In the genomic region with DNA sequence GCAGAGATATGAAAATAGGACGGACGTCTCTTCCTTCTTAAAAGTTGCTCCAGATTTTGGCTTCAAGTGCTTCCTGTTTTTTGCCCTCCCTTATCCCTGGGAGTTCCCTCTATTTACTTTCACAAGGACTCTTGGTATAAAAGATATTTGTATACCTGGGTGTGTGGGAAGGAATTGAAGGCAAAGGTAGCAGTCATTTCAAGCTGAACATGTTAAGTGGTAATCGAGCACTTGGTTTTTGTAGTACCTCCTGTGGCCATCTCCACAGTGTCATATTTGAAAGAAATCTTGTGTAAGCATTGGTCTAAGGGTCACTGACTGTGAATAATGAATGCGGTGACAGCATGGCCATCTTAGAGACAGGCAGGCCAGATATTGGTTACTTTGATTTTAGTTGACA, we compare ENCODE assay signal across 20 cellular contexts.
"Had no signal": no experiment of that assay in that cellular context is flagged by ENCODE, and none has a peak within 500 bp of the region (broad histone marks: within the 10 kb centered on the region; RNA-seq: fewer than 3 reads in every experiment).

No MANE protein-coding gene starts in this region.

- ATAC-seq: activated CD8-positive, alpha-beta memory T cell treated with anti-CD3 and anti-CD28 coated beads, Interleukin-2, amount 10 ng/mL, durations not matched to agents 7 days and 5 days; gastroesophageal sphincter; heart left ventricle; left ventricle myocardium superior; natural killer cell; WTC11 had no signal

- H3K27ac ChIP-seq: esophagus muscularis mucosa, gastroesophageal sphincter, heart left ventricle, neutrophil, tibial nerve had no signal

- DNase-seq: activated CD4-positive, alpha-beta memory T cell treated with anti-CD3 and anti-CD28 coated beads, Interleukin-2, amount 10 ng/mL, durations not matched to agents 7 days and 5 days; activated CD4-positive, alpha-beta T cell treated with anti-CD3 and anti-CD28 coated beads for 48 hours; activated CD8-positive, alpha-beta memory T cell treated with anti-CD3 and anti-CD28 coated beads, Interleukin-2, amount 10 ng/mL, durations not matched to agents 7 days and 5 days; activated naive CD4-positive, alpha-beta T cell; activated naive CD8-positive, alpha-beta T cell treated with anti-CD3 and anti-CD28 coated beads for 36 hours; amniotic stem cell; effector CD8-positive, alpha-beta T cell; heart left ventricle; left ventricle myocardium superior; mesenchymal stem cell; natural killer cell; posterior cingulate gyrus; stimulated activated CD4-positive, alpha-beta T cell treated with anti-CD3 and anti-CD28 coated beads, Interleukin-12 subunit alpha, Interleukin-12 subunit beta, amount 100 ng/mL, for 4 hours; stimulated activated CD4-positive, alpha-beta T cell treated with anti-CD3 and anti-CD28 coated beads, Interleukin-1b, Interleukin-23, amount 100 ng/mL, for 48 hours; stimulated activated naive CD4-positive, alpha-beta T cell treated with Interleukin-2 at 50 U/mL for 16 hours had no signal

- H3K9me3 ChIP-seq: esophagus muscularis mucosa, gastroesophageal sphincter, heart left ventricle, neutrophil had no signal

- H3K27me3 ChIP-seq: gastroesophageal sphincter, heart left ventricle, tibial nerve had no signal

- H3K36me3 ChIP-seq: neutrophil had no signal

- H3K4me3 ChIP-seq: esophagus muscularis mucosa, gastroesophageal sphincter, heart left ventricle, tibial nerve had no signal
